8 cellular contexts compared by ENCODE assay signal in the genomic region with DNA sequence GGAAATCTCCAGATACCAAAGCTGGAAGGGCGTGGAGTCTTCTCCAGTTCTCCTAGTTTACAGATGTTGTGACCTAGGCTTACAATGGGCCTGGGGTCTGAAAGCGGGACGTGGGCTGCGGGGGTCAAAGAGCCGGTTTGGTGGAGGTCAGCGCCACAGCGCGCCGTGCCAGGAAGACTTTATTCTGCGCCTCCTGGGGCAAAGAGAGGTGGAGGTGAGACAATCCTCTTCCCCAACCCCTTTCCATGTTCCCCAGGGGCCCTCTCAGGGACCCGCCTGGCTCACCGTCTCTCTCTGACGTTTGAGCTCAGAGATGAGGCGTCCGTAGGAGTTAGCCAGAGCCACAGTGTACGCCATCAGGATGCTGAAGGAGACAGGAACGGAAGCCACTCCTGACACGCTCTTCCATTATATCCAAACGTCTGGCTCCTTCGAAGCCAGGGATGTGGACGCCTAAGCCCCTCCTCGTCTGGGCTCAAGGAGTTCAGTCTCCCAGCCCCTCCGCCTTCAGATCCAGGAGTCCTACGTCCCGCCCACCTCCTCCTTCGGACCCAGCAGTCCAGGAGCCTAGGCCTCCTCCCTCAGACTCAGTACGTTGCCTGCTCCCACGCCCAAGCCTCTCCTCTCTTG. TPM values are rescaled to one million over a fixed set of nuclear protein-coding genes. Genes with fewer than 3 reads are reported as not detected.
DNase-seq lines count a peak whose midpoint lies in the region; ATAC-seq and TF ChIP-seq lines count a peak whose summit lies in the region.

No MANE protein-coding gene starts in this region.

- no peaks in the 10 kb centered on the region for H3K9me3 ChIP-seq in T-helper 17 cell (ENCODE audit: control insufficient read depth, low read length, poor library complexity, severe bottlenecking)
- H3K9me3 ChIP-seq in sigmoid colon, result no peaks in the 10 kb centered on the region

- H3K27ac Mint-ChIP-seq in T-helper 17 cell, result peak overlapping the region; percentile 98

- peak overlapping the region; percentile 86 to 96 (median 92) for H3K27ac ChIP-seq in sigmoid colon

- peaks cover 7% of the 10 kb centered on the region for H3K36me3 Mint-ChIP-seq in T-helper 17 cell (ENCODE audit: low read depth)

- 1 to 5% methylated on average over 28 of the region's 28 CpGs for WGBS in sigmoid colon, 2 donors

- peak overlapping the region; percentile 99 for H3K4me3 Mint-ChIP-seq in T-helper 17 cell

- no peaks in the 10 kb centered on the region for H3K27me3 Mint-ChIP-seq in T-helper 17 cell

- TF ChIP-seq CTCF in fibroblast of the aortic adventitia (IDR thresholded peaks at IDR 0.05; ENCODE audit: insufficient read depth, low read length) (no peak), sigmoid colon (IDR thresholded peaks at IDR 0.05) (no peak)

- ATAC-seq in T-helper 17 cell (no peak), GM18858 (IDR thresholded peaks at IDR 0.05; ENCODE audit: unreplicated experiment) (no peak)

- intact Hi-C loops in sigmoid colon (cut with DNase I), result loop anchor here (5.0 kb wide), 1 partner anchor 42 kb away; the partner anchor contains the start of gene RPS9

- H3K4me1 Mint-ChIP-seq in T-helper 17 cell, result peaks cover 42% of the 10 kb centered on the region

- TF ChIP-seq POLR2A in sigmoid colon (IDR thresholded peaks at IDR 0.05), result peak in 1 of 2 donors; percentile 50

- H3K4me1 ChIP-seq in sigmoid colon, result peaks cover 0 to 55% (median 52%) of the 10 kb centered on the region in 4 donors

- H3K27me3 ChIP-seq in H7 (ENCODE audit: control insufficient read depth, insufficient read depth, low read length), result peaks cover 16% of the 10 kb centered on the region
- H3K27me3 ChIP-seq in sigmoid colon, result peaks cover 4 to 12% (median 11%) of the 10 kb centered on the region in 3 donors

- TF ChIP-seq EP300 in sigmoid colon (IDR thresholded peaks at IDR 0.05), result no peak

- H3K4me3 ChIP-seq in H7 (ENCODE audit: insufficient read depth, low read depth, low read length) (peak overlapping the region; percentile 68), fibroblast of the aortic adventitia (ENCODE audit: low read depth, low read length) (peak overlapping the region; percentile 78), sigmoid colon (peak overlapping the region; percentile 29 to 83 (median 55))

- H3K36me3 ChIP-seq in H7 (replicated peaks; ENCODE audit: control insufficient read depth, insufficient read depth, low read length) (peaks cover 8% of the 10 kb centered on the region), sigmoid colon (peaks cover 16 to 30% (median 22%) of the 10 kb centered on the region in 4 donors)

- DNase-seq in COR-L47 (lab: John Stamatoyannopoulos, UW), result peak; percentile 13
- DNase-seq in H7, result no peak
- no peak for DNase-seq in T-helper 17 cell
- peak; percentile 26 for DNase-seq in fibroblast of the aortic adventitia (ENCODE audit: low read depth)
- DNase-seq in sigmoid colon, result peak; percentile 74
- DNase-seq in cerebellar nuclear complex (lab: John Stamatoyannopoulos, UW), result no peak
- DNase-seq in stimulated activated CD8-positive, alpha-beta memory T cell treated with anti-CD3 and anti-CD28 coated beads, Interleukin-4, amount 100 ng/mL, for 48 hours, result no peak

RNA-seq across cellular contexts. Expression of gene LENG1, which starts 0.8 kb away (rescaled TPM):
- total RNA-seq in H7 (2014; rRNA removed; shearing (Covaris generic)), result 3.6 and 4.7 TPM in 2 replicates
- total RNA-seq in T-helper 17 cell (1 to 10 TPM; 8.0 to 9.0 TPM), fibroblast of the aortic adventitia (ENCODE audit: low replicate concordance) (4.4 and 6.8 TPM in 2 replicates), sigmoid colon (1 to 10 TPM; 7.8 to 10.0 (median 8.7) TPM)
- polyA plus RNA-seq in sigmoid colon, result 10 to 100 TPM in 1 of 3 donors, 1 to 10 TPM in 2; 8.4 to 11.5 (median 8.6) TPM

RNA-seq across cellular contexts. Expression of gene TMC4, which starts 12.7 kb away (rescaled TPM):
- total RNA-seq in H7 (2014; rRNA removed; shearing (Covaris generic)), result 1.9 and 2.8 TPM in 2 replicates
- total RNA-seq in T-helper 17 cell, result 1 to 10 TPM; 1.3 to 3.1 TPM
- total RNA-seq in fibroblast of the aortic adventitia (ENCODE audit: low replicate concordance), result 0.27 and 0.82 TPM in 2 replicates
- total RNA-seq in sigmoid colon, result 1 to 10 TPM in 1 of 4 donors, under 1 TPM in 1, not detected in 2; 0.66 to 1.4 TPM
- 10 to 100 TPM; 13.9 to 55.4 (median 25.2) TPM for polyA plus RNA-seq in sigmoid colon

RNA-seq across cellular contexts. Expression of gene CNOT3, which starts 22.7 kb away (rescaled TPM):
- 17.0 and 24.9 TPM in 2 replicates for total RNA-seq in H7 (2014; rRNA removed; shearing (Covaris generic))
- total RNA-seq in T-helper 17 cell (10 to 100 TPM; 44.5 to 45.4 TPM), fibroblast of the aortic adventitia (ENCODE audit: low replicate concordance) (6.0 and 9.8 TPM in 2 replicates), sigmoid colon (10 to 100 TPM; 11.8 to 31.5 (median 21.2) TPM)
- polyA plus RNA-seq in sigmoid colon, result 10 to 100 TPM; 15.5 to 32.9 (median 19.8) TPM

RNA-seq across cellular contexts. Expression of gene MBOAT7, which starts 29.1 kb away (rescaled TPM):
- 76.6 and 88.1 TPM in 2 replicates for total RNA-seq in H7 (2014; rRNA removed; shearing (Covaris generic))
- 10 to 100 TPM; 18.4 to 24.5 TPM for total RNA-seq in T-helper 17 cell
- 46.9 and 48.7 TPM in 2 replicates for total RNA-seq in fibroblast of the aortic adventitia (ENCODE audit: low replicate concordance)
- total RNA-seq in sigmoid colon, result 10 to 100 TPM; 20.1 to 49.7 (median 31.0) TPM
- 10 to 100 TPM; 15.0 to 79.7 (median 16.0) TPM for polyA plus RNA-seq in sigmoid colon

RNA-seq across cellular contexts. Expression of gene TSEN34, which starts 30.8 kb away (rescaled TPM):
- 76.9 and 87.8 TPM in 2 replicates for total RNA-seq in H7 (2014; rRNA removed; shearing (Covaris generic))
- 1 to 10 TPM; 8.1 to 8.9 TPM for total RNA-seq in T-helper 17 cell
- total RNA-seq in fibroblast of the aortic adventitia (ENCODE audit: low replicate concordance), result 42.8 and 67.6 TPM in 2 replicates
- 10 to 100 TPM; 41.5 to 80.9 (median 53.2) TPM for total RNA-seq in sigmoid colon
- 10 to 100 TPM; 47.3 to 61.9 (median 52.5) TPM for polyA plus RNA-seq in sigmoid colon

Comparison
In these comparisons a context has a peak if more than half of its experiments do, and no peak if none do; other contexts are left out.
1. DNase-seq: peak in COR-L47 (single experiment), fibroblast of the aortic adventitia (single experiment) and sigmoid colon (single experiment); none in H7 (single experiment), T-helper 17 cell (0 of 3), cerebellar nuclear complex (0 of 2) and stimulated activated CD8-positive, alpha-beta memory T cell treated with anti-CD3 and anti-CD28 coated beads, Interleukin-4, amount 100 ng/mL, for 48 hours (single experiment).
2. Peak in every context shown above with its lines, with median percentiles within 50 percentile points of each other: H3K4me3 ChIP-seq.